In the genomic region with DNA sequence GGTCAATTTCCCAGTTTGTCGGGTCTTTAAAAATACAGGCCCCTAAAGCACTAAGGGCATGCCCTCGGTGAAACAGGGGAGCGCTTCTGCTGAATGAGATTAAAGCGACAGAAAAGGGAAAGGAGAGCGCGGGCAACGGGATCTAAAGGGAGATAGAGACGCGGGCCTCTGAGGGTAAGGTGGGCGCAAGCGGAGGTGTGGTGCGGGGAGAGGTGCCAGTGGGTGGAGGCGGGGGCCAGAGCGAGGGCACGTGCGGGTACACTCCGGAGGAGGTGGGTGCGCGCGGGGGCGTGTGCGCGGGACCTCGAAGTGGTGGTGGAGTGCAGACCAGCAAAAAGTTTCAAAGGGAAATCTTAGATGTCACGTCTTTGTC, we compare ENCODE assay signal across 8 cellular contexts. TPM values are rescaled to one million over a fixed set of nuclear protein-coding genes. Genes with fewer than 3 reads are reported as not detected.
DNase-seq lines count a peak whose midpoint lies in the region; ATAC-seq and TF ChIP-seq lines count a peak whose summit lies in the region.

No MANE protein-coding gene starts in this region.

- DNase-seq in D341Med (ENCODE audit: low spot score) (peak; percentile 59), LNCaP clone FGC (ENCODE audit: low read depth) (no peak), head of caudate nucleus (peak in 32 of 42 donors; percentile 10 to 65 (median 35)), H4 (ENCODE audit: low spot score) (no peak), NCI-H146 treated with DMSO at 0.1 percent for 48 hours (lab: John Stamatoyannopoulos, UW; ENCODE audit: unreplicated experiment) (no peak)
- DNase-seq in activated T-helper 9 cell treated with anti-CD3 and anti-CD28 coated beads, Interleukin-2, amount 50 U/mL, for 16 hours (ENCODE audit: low read depth), result peak; percentile 34

- intact Hi-C loops in head of caudate nucleus (cut with DNase I), result loop anchor here (2.0 to 5.0 kb wide), 3 partner anchors 96 to 561 kb away; partner anchors contain the start of genes GSTCD and INTS12

- ATAC-seq in GM21737 (IDR thresholded peaks at IDR 0.05; ENCODE audit: unreplicated experiment), result peak; percentile 35

- TF ChIP-seq CTCF in LNCaP clone FGC (IDR thresholded peaks at IDR 0.05; ENCODE audit: control insufficient read depth, extremely low read depth, insufficient read depth), result no peak

- no peaks in the 10 kb centered on the region for H3K36me3 ChIP-seq in rectal smooth muscle tissue (ENCODE audit: control insufficient read depth, insufficient read depth, low read length)

- H3K27ac ChIP-seq in rectal smooth muscle tissue (ENCODE audit: low read depth, low read length), result peak overlapping the region; percentile 86

- H3K9ac ChIP-seq in rectal smooth muscle tissue (ENCODE audit: low read length), result peak overlapping the region; percentile 24

- no peaks in the 10 kb centered on the region for H3K27me3 ChIP-seq in rectal smooth muscle tissue (ENCODE audit: control insufficient read depth, insufficient read depth, low read length)

- H3K4me3 ChIP-seq in LNCaP clone FGC (ENCODE audit: low read depth, low read length), result peak overlapping the region; percentile 99
- peak overlapping the region; percentile 89 for H3K4me3 ChIP-seq in rectal smooth muscle tissue (ENCODE audit: low read length)

- H3K4me1 ChIP-seq in rectal smooth muscle tissue (ENCODE audit: control insufficient read depth, insufficient read depth, low read length), result peaks cover 10% of the 10 kb centered on the region

RNA-seq across cellular contexts. Expression of gene TET2, which starts 0.8 kb away (rescaled TPM):
- 6.8 and 7.4 TPM in 2 replicates for total RNA-seq in H4 (2014; rRNA removed; shearing (Covaris generic))

Comparison
In these comparisons a context has a peak if more than half of its experiments do, and no peak if none do; other contexts are left out.
1. DNase-seq: peak in D341Med (single experiment), activated T-helper 9 cell treated with anti-CD3 and anti-CD28 coated beads, Interleukin-2, amount 50 U/mL, for 16 hours (single experiment) and head of caudate nucleus (32 of 42); none in LNCaP clone FGC (single experiment), H4 (single experiment) and NCI-H146 treated with DMSO at 0.1 percent for 48 hours (single experiment).